In the genomic region with DNA sequence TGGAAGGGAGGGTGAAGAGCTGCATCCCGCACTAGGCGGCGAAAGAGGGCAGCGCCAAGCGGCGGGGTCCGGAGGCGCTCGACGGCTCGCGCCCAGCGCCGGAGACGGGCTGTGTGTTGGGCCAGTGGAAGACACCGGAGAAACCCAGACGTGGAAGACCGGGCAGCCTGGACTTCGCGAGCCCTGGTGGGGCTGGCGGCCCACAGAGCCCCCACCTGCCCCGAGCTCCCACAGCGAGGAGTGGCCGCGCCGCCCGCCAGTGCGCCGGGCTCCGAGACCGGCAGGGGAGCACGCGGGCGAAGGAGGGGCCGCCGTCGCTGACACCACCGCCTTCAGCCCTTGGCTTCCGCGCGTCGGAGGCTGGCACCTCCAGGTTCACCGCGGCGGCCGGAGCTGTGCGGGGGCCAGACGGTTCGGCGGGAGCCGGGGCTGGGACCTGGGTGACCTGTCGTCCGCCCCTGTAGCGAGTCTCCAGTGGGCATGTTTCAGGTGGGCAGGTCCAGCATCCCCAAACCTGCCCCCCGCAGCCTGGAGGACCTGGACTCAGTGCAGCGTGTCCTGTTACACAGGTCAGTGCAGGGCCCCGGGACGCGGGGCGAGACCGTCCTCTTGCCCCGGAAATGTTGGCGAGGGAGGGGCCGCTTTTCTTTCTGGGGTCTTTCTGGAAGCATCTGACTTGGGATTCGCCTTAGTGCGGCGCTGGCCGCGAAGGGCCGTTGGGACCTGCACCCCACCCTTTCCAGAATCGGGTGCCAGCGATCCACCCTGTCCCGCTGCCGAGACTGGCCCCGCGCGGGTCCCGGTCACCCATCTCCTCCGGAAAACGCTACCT, we compare ENCODE assay signal across 8 cellular contexts. TPM values are rescaled to one million over a fixed set of nuclear protein-coding genes. Genes with fewer than 3 reads are reported as not detected.
DNase-seq lines count a peak whose midpoint lies in the region; ATAC-seq and TF ChIP-seq lines count a peak whose summit lies in the region.

No MANE protein-coding gene starts in this region.

- H3K4me3 Mint-ChIP-seq in T-cell (peak overlapping the region in 2 of 3 donors; percentile 9 to 53), nephron (peak overlapping the region; percentile 84 to 91 (median 88))

- DNase-seq in D341Med (ENCODE audit: low spot score) (peak; percentile 81), HCEC 1CT (peak; percentile 33), T-cell (no peak), fibroblast of pulmonary artery (ENCODE audit: low read depth) (no peak), GM10266 (ENCODE audit: extremely low spot score) (no peak)

- peak; percentile 26 for TF ChIP-seq CTCF in fibroblast of pulmonary artery (IDR thresholded peaks at IDR 0.05; ENCODE audit: low read length, missing control alignments)
- TF ChIP-seq CTCF in nephron (IDR thresholded peaks at IDR 0.05; ENCODE audit: unreplicated experiment in 3 of 3) = peak in 2 of 3 experiments; percentile 31 to 34
- no peak for TF ChIP-seq CTCF in GM10266 (IDR thresholded peaks at IDR 0.05; ENCODE audit: control insufficient read depth, insufficient read depth, low read depth, missing control alignments)

- H3K27ac Mint-ChIP-seq in T-cell = no peak overlapping the region
- H3K27ac Mint-ChIP-seq in nephron = peak overlapping the region; percentile 53 to 90 (median 68)

- ATAC-seq in T-cell (replicated peaks in 1 of 4) = peak in 1 of 4 experiments; percentile 30
- no peak for ATAC-seq in HG03378 (IDR thresholded peaks at IDR 0.05; ENCODE audit: unreplicated experiment)
- ATAC-seq in HG02610 (IDR thresholded peaks at IDR 0.05; ENCODE audit: unreplicated experiment) = no peak

- POLR2A ChIA-PET in T-cell (lab: Charles Lee) = no interaction called here

- H3K4me3 ChIP-seq in fibroblast of pulmonary artery (replicated peaks; ENCODE audit: low read depth, low read length) = peak overlapping the region; percentile 71

- H3K9me3 Mint-ChIP-seq in T-cell (peaks cover 4 to 5% (median 4%) of the 10 kb centered on the region in 3 donors), nephron (peaks cover 3% of the 10 kb centered on the region)

- H3K27me3 Mint-ChIP-seq in T-cell (peaks cover 40 to 45% of the 10 kb centered on the region in 2 donors), nephron (ENCODE audit: low read depth) (peaks cover 56% of the 10 kb centered on the region)

- CTCF ChIA-PET in T-cell (lab: Charles Lee) = no interaction called here

- H3K4me1 Mint-ChIP-seq in T-cell (peaks cover 0 to 12% (median 5%) of the 10 kb centered on the region in 3 donors), nephron (peaks cover 7% of the 10 kb centered on the region)

- H3K36me3 Mint-ChIP-seq in T-cell (no peaks in the 10 kb centered on the region), nephron (ENCODE audit: low read depth) (no peaks in the 10 kb centered on the region)

RNA-seq across cellular contexts. Expression of a gene that starts 9.6 kb away (rescaled TPM):
- total RNA-seq in T-cell = under 1 TPM in 3 of 5 donors, not detected in 2; 0.13 to 0.44 (median 0.19) TPM

Comparison
In these comparisons a context has a peak if more than half of its experiments do, and no peak if none do; other contexts are left out.
1. DNase-seq: peak in D341Med (single experiment) and HCEC 1CT (single experiment); none in T-cell (0 of 34), fibroblast of pulmonary artery (single experiment) and GM10266 (single experiment).
2. H3K27ac Mint-ChIP-seq: peak in nephron (3 of 3); none in T-cell (0 of 2).